In the genomic region with DNA sequence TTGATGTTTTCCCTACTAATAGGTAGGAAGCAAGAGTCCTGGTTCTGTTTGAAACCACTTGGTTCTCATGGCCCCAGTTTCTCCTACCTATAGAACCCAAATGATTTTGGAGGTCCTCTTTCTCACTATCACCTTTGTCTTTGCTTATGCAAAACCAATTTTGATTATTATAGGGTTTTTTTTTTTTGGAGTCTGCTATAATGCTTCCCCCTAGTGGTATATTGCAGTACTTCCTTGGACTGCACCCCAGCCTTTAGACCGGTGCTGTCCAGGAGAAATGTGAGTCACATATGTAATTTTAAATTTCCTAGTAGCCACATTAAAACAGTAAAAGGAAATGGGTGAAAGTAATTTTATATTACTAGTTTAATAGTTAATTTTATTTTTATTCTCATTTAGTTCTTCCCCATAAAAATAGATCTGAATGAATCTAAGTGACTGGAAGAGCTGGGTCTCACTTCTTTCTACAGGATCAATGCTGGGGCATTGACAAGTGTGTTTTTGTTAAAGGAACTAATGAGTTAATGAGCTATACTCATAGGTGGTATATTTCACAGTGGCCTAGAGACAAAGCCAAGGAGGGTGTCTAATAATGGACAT, we compare ENCODE assay signal across 8 cellular contexts. TPM values are rescaled to one million over a fixed set of nuclear protein-coding genes. Genes with fewer than 3 reads are reported as not detected.
DNase-seq lines count a peak whose midpoint lies in the region; ATAC-seq, FAIRE-seq and TF ChIP-seq lines count a peak whose summit lies in the region.

No MANE protein-coding gene starts in this region.

- peak; percentile 78 for FAIRE-seq in RCC 7860 (lab: Jason Lieb, UNC)

- ATAC-seq in mucosa of descending colon (peak; percentile 50), HG02973 (IDR thresholded peaks at IDR 0.05; ENCODE audit: unreplicated experiment) (no peak), GM18498 (IDR thresholded peaks at IDR 0.05; ENCODE audit: unreplicated experiment) (no peak)

- DNase-seq in NCI-H510A treated with DMSO at 0.1 percent for 48 hours (lab: John Stamatoyannopoulos, UW) (peak; percentile 43), NCI-H510A (lab: John Stamatoyannopoulos, UW) (no peak), HuH-7.5 (ENCODE audit: low spot score) (peak; percentile 65), RCC 7860 (ENCODE audit: low spot score) (peak; percentile 54), dermis microvascular lymphatic vessel endothelial cell (ENCODE audit: low read depth in 2 of 2) (peak; percentile 40 to 62), mucosa of descending colon (peak in 1 of 3 donors; percentile 60)

- no peak overlapping the region for H3K4me3 ChIP-seq in mucosa of descending colon

- H3K9me3 ChIP-seq in mucosa of descending colon: no peaks in the 10 kb centered on the region

- no peaks in the 10 kb centered on the region for H3K36me3 ChIP-seq in mucosa of descending colon (ENCODE audit: low read depth)

- peak; percentile 77 for TF ChIP-seq CTCF in mucosa of descending colon (IDR thresholded peaks at IDR 0.05)

- H3K4me1 ChIP-seq in mucosa of descending colon (ENCODE audit: low read depth): peaks cover 16% of the 10 kb centered on the region

- intact Hi-C loops in mucosa of descending colon (cut with DNase I, micrococcal nuclease): loop anchor here (5.0 to 10.0 kb wide), 4 partner anchors 99 to 276 kb away; a partner anchor contains a TSS

RNA-seq across cellular contexts. Expression of a gene that starts 10.6 kb away (rescaled TPM):
- total RNA-seq in dermis microvascular lymphatic vessel endothelial cell (0.25 TPM in 1 of 2 replicates, not detected in the other), mucosa of descending colon (1 to 10 TPM; 1.6 to 5.6 (median 4.6) TPM)

RNA-seq across cellular contexts. Expression of a gene that starts 13.9 kb away (rescaled TPM):
- total RNA-seq in dermis microvascular lymphatic vessel endothelial cell (not detected in 2 replicates), mucosa of descending colon (not detected)

RNA-seq across cellular contexts. Expression of a gene that starts 35.1 kb away (rescaled TPM):
- total RNA-seq in dermis microvascular lymphatic vessel endothelial cell (not detected in 2 replicates), mucosa of descending colon (over 10,000 TPM in 1 of 3 donors, 1,000 to 10,000 TPM in 2; 4,355 to 12,072 (median 9,452) TPM)

RNA-seq across cellular contexts. Expression of a gene that starts 45.7 kb away (rescaled TPM):
- total RNA-seq in dermis microvascular lymphatic vessel endothelial cell (not detected in 2 replicates), mucosa of descending colon (not detected)

RNA-seq across cellular contexts. Expression of a gene that starts 59.1 kb away (rescaled TPM):
- not detected in 2 replicates for total RNA-seq in dermis microvascular lymphatic vessel endothelial cell
- total RNA-seq in mucosa of descending colon: under 1 TPM; 0.41 to 0.98 (median 0.84) TPM

Comparison
In these comparisons a context has a peak if more than half of its experiments do, and no peak if none do; other contexts are left out.
1. RNA of a gene that starts 35.1 kb away (total RNA-seq): 4,355 to 12,072 TPM in mucosa of descending colon; not detected in dermis microvascular lymphatic vessel endothelial cell; every median in the first group is over 1,000 times any median in the second.